ENCODE assay signal across 8 cellular contexts in the genomic region with DNA sequence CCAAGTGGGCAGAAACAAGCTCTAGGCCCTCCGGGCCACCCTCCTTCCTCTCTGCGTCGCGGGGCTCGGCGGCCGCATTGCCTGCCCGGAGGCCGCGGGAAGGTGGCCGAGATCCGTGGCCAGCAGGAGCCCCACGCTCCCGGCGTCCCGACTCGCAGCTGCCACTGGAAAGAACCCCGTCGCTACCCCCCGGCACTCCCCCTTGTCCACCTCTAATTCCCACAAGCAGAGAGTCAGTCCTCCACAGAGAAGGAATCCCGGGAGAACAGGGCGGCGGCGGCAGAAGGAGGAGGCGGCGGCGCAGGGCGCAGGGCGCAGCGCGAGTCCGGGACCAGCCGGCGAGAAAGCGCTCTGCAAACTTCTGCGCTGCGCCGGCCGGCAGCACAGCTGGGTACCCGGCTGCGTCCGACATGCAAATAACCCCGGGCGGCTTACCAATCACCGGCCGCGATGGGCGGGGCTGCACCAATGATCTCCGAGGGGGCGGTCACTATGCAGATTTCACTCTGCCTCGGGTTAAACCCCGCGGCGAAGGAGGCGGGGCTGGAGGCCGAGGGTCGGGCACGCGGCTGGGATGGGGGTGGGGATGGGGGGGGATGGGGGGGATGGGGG. TPM values are rescaled to one million over a fixed set of nuclear protein-coding genes. Genes with fewer than 3 reads are reported as not detected.
DNase-seq lines count a peak whose midpoint lies in the region; ATAC-seq, FAIRE-seq and TF ChIP-seq lines count a peak whose summit lies in the region.

Gene ABTB2 (minus strand): TSS at position 365 of the 612 bp plus-strand sequence.

- no peaks in the 10 kb centered on the region for H4K20me1 ChIP-seq in HCT116 (ENCODE audit: insufficient read depth)
- no peaks in the 10 kb centered on the region for H4K20me1 ChIP-seq in MM.1S (ENCODE audit: insufficient read depth, low read length)

- DNase-seq in GF-D8 (lab: John Stamatoyannopoulos, UW), result peak; percentile 67
- DNase-seq in HCT116 (ENCODE audit: low read depth, low spot score), result peak; percentile 90
- DNase-seq in MM.1S, result peak; percentile 98
- DNase-seq in SHP77 treated with DMSO at 0.1 percent for 48 hours (lab: John Stamatoyannopoulos, UW), result peak; percentile 92
- peak; percentile 95 for DNase-seq in activated gamma-delta T cell treated with Interleukin-2 at 50 U/mL for 16 hours
- DNase-seq in frontal cortex (ENCODE audit: low spot score in 2 of 2), result peak; percentile 97 to 98
- peak; percentile 82 for DNase-seq in non-pigmented ciliary epithelial cell (ENCODE audit: low read depth)
- DNase-seq in superior temporal gyrus (ENCODE audit: extremely low spot score), result peak; percentile 98

- peak within 1 kb of the TSS; percentile 97 for H3K4me2 ChIP-seq in HCT116 (ENCODE audit: low read length)
- peak within 1 kb of the TSS; percentile 98 for H3K4me2 ChIP-seq in MM.1S (ENCODE audit: low read depth, low read length)

- intact Hi-C loops in HCT116 (cut with micrococcal nuclease), result loop anchor here (2.0 to 5.0 kb wide), 5 partner anchors 95 to 541 kb away; partner anchors contain the start of gene NAT10

- H3K4me1 ChIP-seq in HCT116 (ENCODE audit: control insufficient read depth in 1 of 2, insufficient read depth in 2 of 2, low read length in 2 of 2), result peaks cover 3 to 30% of the 10 kb centered on the region in 2 experiments; a peak in 3 of 4 replicates
- H3K4me1 ChIP-seq in MM.1S (ENCODE audit: low read length), result no peaks in the 10 kb centered on the region

- CTCF ChIA-PET in HCT116 (lab: Charles Lee), result interaction anchor here (0.9 to 4.3 kb wide), 9 partner anchors 9 to 370 kb away, joined by 3 to 93 read pairs (median 4); no protein-coding TSS in a partner anchor

- H3K9me2 ChIP-seq in HCT116 (ENCODE audit: insufficient read depth) (no peaks in the 10 kb centered on the region), MM.1S (replicated peaks; ENCODE audit: insufficient read depth, low read length) (no peaks in the 10 kb centered on the region)

- POLR2A ChIA-PET in HCT116 (lab: Charles Lee), result interaction anchor here (0.6 to 2.9 kb wide), 12 partner anchors 11 to 376 kb away, joined by 3 to 22 read pairs (median 4); partner anchors contain the start of gene NAT10

- no peak for TF ChIP-seq CTCF in HCT116 (IDR thresholded peaks at IDR 0.05 in 2 of 3, conservative IDR thresholded peaks at IDR 0.05 in 1 of 3; ENCODE audit: borderline replicate concordance in 1 of 3, insufficient read depth in 1 of 3, low read depth in 2 of 3, low read length in 2 of 3)
- no peak for TF ChIP-seq CTCF in MM.1S (IDR thresholded peaks at IDR 0.05; ENCODE audit: low read length)

- TF ChIP-seq RAD21 in HCT116 (IDR thresholded peaks at IDR 0.05; ENCODE audit: low read depth), result peak; percentile 50

- H3K27me3 ChIP-seq in HCT116 (ENCODE audit: insufficient read depth, low read length), result no peaks in the 10 kb centered on the region
- peaks cover 32% of the 10 kb centered on the region for H3K27me3 ChIP-seq in MM.1S (replicated peaks; ENCODE audit: insufficient read depth, low read length)

- no peak for FAIRE-seq in frontal cortex (lab: Jason Lieb, UNC)

- no peaks in the 10 kb centered on the region for H3K36me3 ChIP-seq in HCT116 (ENCODE audit: control insufficient read depth in 1 of 2, insufficient read depth in 2 of 2, low read length in 2 of 2)
- no peaks in the 10 kb centered on the region for H3K36me3 ChIP-seq in MM.1S (replicated peaks; ENCODE audit: insufficient read depth, low read length)

- peaks cover 8% of the 10 kb centered on the region; the same call in 1 of the 2 replicates for H3F3A ChIP-seq in MM.1S (ENCODE audit: insufficient read depth, low read length)

- H3K4me3 ChIP-seq in HCT116 (replicated peaks in 1 of 2; ENCODE audit: low read depth in 1 of 2, low read length in 2 of 2) (peak within 1 kb of the TSS; percentile 56 to 68), MM.1S (ENCODE audit: low read length) (peak within 1 kb of the TSS; percentile 82)

- RAD21 ChIA-PET in HCT116 (lab: Charles Lee; ENCODE audit: low non-redundant PET in 1 of 2, low total read pairs in 2 of 2, uncharacterized antibody in 2 of 2, unreplicated experiment in 2 of 2), result interaction anchor here (0.6 to 4.0 kb wide), 8 partner anchors 107 to 185 kb away, joined by 3 to 33 read pairs (median 4); no protein-coding TSS in a partner anchor

- TSS peak; percentile 48 for BruUV-seq in HCT116 (replicated peaks; lab: Mats Ljungman, UMichigan)

- peak; percentile 89 for ATAC-seq in HCT116

- H3K27ac ChIP-seq in HCT116 (ENCODE audit: low read depth, low read length), result peak within 1 kb of the TSS; percentile 62
- peak within 1 kb of the TSS; percentile 43; the same call in 1 of the 2 replicates for H3K27ac ChIP-seq in MM.1S (ENCODE audit: low read length)

- H3K9ac ChIP-seq in HCT116 (ENCODE audit: low read length), result peak within 1 kb of the TSS; percentile 74
- H3K9ac ChIP-seq in MM.1S (ENCODE audit: low read length), result peak within 1 kb of the TSS; percentile 46; the same call in 1 of the 2 replicates

- peak; percentile 30 for TF ChIP-seq POLR2A in HCT116 (IDR thresholded peaks at IDR 0.05; ENCODE audit: borderline replicate concordance, extremely low read depth, insufficient read depth, insufficient read length)

- H3K9me3 ChIP-seq in HCT116 (ENCODE audit: control insufficient read depth in 1 of 2, insufficient read depth in 1 of 2, low read depth in 1 of 2, low read length in 2 of 2) (no peaks in the 10 kb centered on the region), MM.1S (replicated peaks; ENCODE audit: insufficient read depth, low read length) (no peaks in the 10 kb centered on the region)

- H3K79me2 ChIP-seq in HCT116 (ENCODE audit: insufficient read depth, low read length) (peaks cover 6% of the 10 kb centered on the region; the same call in 1 of the 2 replicates), MM.1S (ENCODE audit: low read length) (no peaks in the 10 kb centered on the region)

- H2AFZ ChIP-seq in HCT116 (ENCODE audit: low read depth, low read length, poor library complexity, severe bottlenecking) (peak within 1 kb of the TSS; percentile 92), MM.1S (ENCODE audit: low read length) (peak within 1 kb of the TSS; percentile 93)

TF ChIP-seq in HCT116, 20 proteins besides CTCF, POLR2A, EP300 and RAD21:
- TF ChIP-seq ZFX (IDR thresholded peaks at IDR 0.05), result no peak
- no peak for TF ChIP-seq ZBTB33 (IDR thresholded peaks at IDR 0.05; ENCODE audit: extremely low read depth, insufficient replicate concordance, low read length)
- TF ChIP-seq POLR2AphosphoS5 (IDR thresholded peaks at IDR 0.05; ENCODE audit: low read depth, low read length), result peak; percentile 94
- no peak for TF ChIP-seq EZH2 (IDR thresholded peaks at IDR 0.05)
- TF ChIP-seq FOSL1 (IDR thresholded peaks at IDR 0.05; ENCODE audit: low read depth), result no peak
- peak; percentile 78 for TF ChIP-seq SP1 (IDR thresholded peaks at IDR 0.05; ENCODE audit: low read depth)
- TF ChIP-seq ZNF274 (IDR thresholded peaks at IDR 0.05; ENCODE audit: low read depth, low read length), result no peak
- TF ChIP-seq SRF (IDR thresholded peaks at IDR 0.05; ENCODE audit: low read depth), result no peak
- no peak for TF ChIP-seq YY1 (IDR thresholded peaks at IDR 0.05; ENCODE audit: extremely low read depth, insufficient replicate concordance, low read depth, low read length)
- no peak for TF ChIP-seq EZH2phosphoT487 (IDR thresholded peaks at IDR 0.05; ENCODE audit: borderline replicate concordance)
- peak; percentile 95 for TF ChIP-seq SIN3A (IDR thresholded peaks at IDR 0.05; ENCODE audit: low read depth)
- peak; percentile 57; the same call in 1 of the 2 replicates for TF ChIP-seq MAX (IDR thresholded peaks at IDR 0.05)

RNA-seq across cellular contexts. Expression of gene ABTB2, which starts in this region (rescaled TPM):
- total RNA-seq in HCT116 (2021; ENCODE audit: unreplicated experiment) (6.8 TPM), frontal cortex (2.4 TPM)
- 6.7 and 8.6 TPM in 2 replicates for polyA plus RNA-seq in HCT116 (2012)

Comparison
In these comparisons a context has a peak if more than half of its experiments do, and no peak if none do; other contexts are left out.
1. Peak in every context shown above with its lines: DNase-seq, ATAC-seq, H3K4me3 ChIP-seq and H3K27ac ChIP-seq.